2 cellular contexts compared by ENCODE assay signal in genomic region chr6:151867361-151867869, GRCh38. TPM values are rescaled to one million over a fixed set of nuclear protein-coding genes. Genes with fewer than 3 reads are reported as not detected.
"Had no signal": no experiment of that assay in that cellular context is flagged by ENCODE, and none has a peak within 500 bp of the region (broad histone marks: within the 10 kb centered on the region; RNA-seq: fewer than 3 reads in every experiment).

No MANE protein-coding gene starts in this region.

RNA-seq across cellular contexts. Expression of gene ESR1, which starts 59.9 kb away (rescaled TPM):
- total RNA-seq: progenitor cell of endocrine pancreas, smooth muscle cell had no signal
